ENCODE assay signal across 18 cellular contexts in the genomic region with DNA sequence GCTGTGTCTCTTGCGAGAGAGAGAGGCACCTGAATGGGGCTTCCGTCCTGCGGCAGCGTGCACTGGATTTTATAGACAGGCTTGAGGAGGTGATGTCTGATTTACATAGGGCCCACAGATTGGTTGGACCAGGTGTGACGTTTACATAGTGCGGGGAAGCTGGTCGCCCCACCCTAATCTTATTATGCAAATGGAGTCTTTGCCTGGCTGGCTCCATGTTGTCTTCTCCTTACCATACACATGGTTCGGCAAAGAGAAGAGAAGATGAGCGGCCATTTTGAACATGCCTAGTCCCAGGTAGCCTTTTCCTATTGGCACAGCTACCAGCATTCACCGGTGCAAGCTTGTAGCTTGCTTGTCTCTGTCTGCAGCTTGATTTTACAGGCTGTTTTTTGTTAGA.
"Had no signal": no experiment of that assay in that cellular context is flagged by ENCODE, and none has a peak within 500 bp of the region (broad histone marks: within the 10 kb centered on the region; RNA-seq: fewer than 3 reads in every experiment).

No MANE protein-coding gene starts in this region.

- H3K27me3 ChIP-seq: gastrocnemius medialis, heart right ventricle, tibial artery, uterus had no signal

- DNase-seq: activated CD4-positive, alpha-beta T cell treated with anti-CD3 and anti-CD28 coated beads for 1 hour; activated CD4-positive, alpha-beta T cell treated with anti-CD3 and anti-CD28 coated beads, Interleukin-2, amount 50 U/mL, for 48 hours; activated CD8-positive, alpha-beta memory T cell treated with anti-CD3 and anti-CD28 coated beads, Interleukin-2, amount 10 ng/mL, durations not matched to agents 7 days and 5 days; activated effector memory CD4-positive, alpha-beta T cell treated with Interleukin-2 at 50 U/mL for 16 hours; activated T-cell treated with anti-CD3 and anti-CD28 coated beads, Interleukin-2, amount 50 U/mL, for 24 hours; amygdala; effector memory CD4-positive, alpha-beta T cell; gastrocnemius medialis; heart right ventricle; occipital lobe; right cardiac atrium; small intestine; tibial artery; uterus had no signal

- ATAC-seq: activated CD8-positive, alpha-beta memory T cell treated with anti-CD3 and anti-CD28 coated beads, Interleukin-2, amount 10 ng/mL, durations not matched to agents 7 days and 5 days; activated naive CD4-positive, alpha-beta T cell treated with anti-CD3 and anti-CD28 coated beads, Interleukin-2, amount 50 U/mL, for 72 hours; gastrocnemius medialis; heart right ventricle; natural killer cell treated with Interleukin-12 subunit alpha and Interleukin-12 subunit beta and Interleukin-15 and Interleukin-18, amount 100 ng/mL, for 72 hours; right cardiac atrium had no signal

- H3K4me3 ChIP-seq: gastrocnemius medialis, heart right ventricle, lung, tibial artery, uterus had no signal

- H3K36me3 ChIP-seq: gastrocnemius medialis, heart right ventricle, tibial artery, uterus had no signal

- H3K4me1 ChIP-seq: gastrocnemius medialis, heart right ventricle, tibial artery, uterus had no signal

- H3K27ac ChIP-seq: epithelial cell of prostate, gastrocnemius medialis, heart right ventricle, tibial artery, uterus had no signal

- H3K9me3 ChIP-seq: gastrocnemius medialis, uterus had no signal
